ENCODE assay signal across 32 cellular contexts in genomic region chr16:58948244-58948643, GRCh38.
"Had no signal": no experiment of that assay in that cellular context is flagged by ENCODE, and none has a peak within 500 bp of the region (broad histone marks: within the 10 kb centered on the region; RNA-seq: fewer than 3 reads in every experiment).

No MANE protein-coding gene starts in this region.

- H3K4me3 ChIP-seq: adrenal gland, body of pancreas, breast epithelium, MG63, SJCRH30, SK-N-MC had no signal

- H3K4me1 ChIP-seq: adrenal gland, body of pancreas, breast epithelium, SJCRH30 had no signal

- H3K27ac Mint-ChIP-seq: activated B cell treated with CpG ODN at 0.5 μM for 24 hours; activated CD4-positive, alpha-beta memory T cell treated with anti-CD3 and anti-CD28 coated beads for 36 hours; activated naive CD4-positive, alpha-beta T cell treated with anti-CD3 and anti-CD28 coated beads for 36 hours; activated naive CD4-positive, alpha-beta T cell treated with anti-CD3 and anti-CD28 coated beads, Interleukin-2, amount 50 U/mL, for 72 hours; activated T-helper 1 cell treated with anti-CD3 and anti-CD28 coated beads, Interleukin-12 subunit alpha, Interleukin-12 subunit beta, Interleukin-2, Interleukin-4 antibody, amounts not matched to agents 30 ng/mL and 10 ng/mL and 1 ng/mL, durations not matched to agents 14 hours and 24 hours and 36 hours; T-helper 1 cell treated with Interleukin-12 subunit alpha and Interleukin-12 subunit beta and Interleukin-4 antibody, amounts not matched to agents 30 μg/mL and 1 μg/mL, for 36 hours; T-helper 2 cell treated with Interferon-gamma antibody and Interleukin-4, amounts not matched to agents 5 μg/mL and 100 μg/mL, for 36 hours had no signal

- H3K27me3 ChIP-seq: adrenal gland, body of pancreas, breast epithelium, MG63, SJCRH30 had no signal

- H3K36me3 ChIP-seq: adrenal gland, breast epithelium, MG63, SJCRH30 had no signal

- DNase-seq: activated B cell treated with CpG ODN at 0.5 μM for 24 hours; activated CD4-positive, alpha-beta memory T cell treated with anti-CD3 and anti-CD28 coated beads for 36 hours; activated CD4-positive, alpha-beta T cell treated with anti-CD3 and anti-CD28 coated beads for 4 hours; activated CD4-positive, alpha-beta T cell treated with anti-CD3 and anti-CD28 coated beads, Interleukin-2, amount 50 U/mL, for 1 hour; activated CD4-positive, CD25-positive, alpha-beta regulatory T cell treated with anti-CD3 and anti-CD28 coated beads, Interleukin-2, amount 50 U/mL, for 72 hours; activated CD8-positive, alpha-beta memory T cell treated with anti-CD3 and anti-CD28 coated beads, Interleukin-2, amount 50 U/mL, for 4 hours; activated gamma-delta T cell treated with Interleukin-2 at 50 U/mL for 16 hours; activated naive CD4-positive, alpha-beta T cell treated with anti-CD3 and anti-CD28 coated beads for 36 hours; activated T-cell treated with anti-CD3 and anti-CD28 coated beads for 4 hours; activated T-cell treated with anti-CD3 and anti-CD28 coated beads, Interleukin-2, amount 50 U/mL, for 4 hours; adrenal gland; body of pancreas; Karpas-422; KBM-7; MG63; NCI-H1048; NCI-H1105 treated with DMSO at 0.1 percent for 48 hours; NCI-H1436; NCI-H1694 treated with DMSO at 0.1 percent for 48 hours; NCI-H2029; NCI-H345; NCI-H524 treated with DMSO at 0.1 percent for 48 hours; SHP77; SJCRH30 had no signal

- H3K9me3 ChIP-seq: adrenal gland, body of pancreas, SJCRH30 had no signal

- H3K4me1 Mint-ChIP-seq: activated B cell treated with CpG ODN at 0.5 μM for 24 hours had no signal

- H3K36me3 Mint-ChIP-seq: activated CD4-positive, alpha-beta memory T cell treated with anti-CD3 and anti-CD28 coated beads for 36 hours; activated naive CD4-positive, alpha-beta T cell treated with anti-CD3 and anti-CD28 coated beads, Interleukin-2, amount 50 U/mL, for 72 hours had no signal

- H3K4me3 Mint-ChIP-seq: activated B cell treated with CpG ODN at 0.5 μM for 24 hours; activated CD4-positive, alpha-beta memory T cell treated with anti-CD3 and anti-CD28 coated beads for 36 hours; activated naive CD4-positive, alpha-beta T cell treated with anti-CD3 and anti-CD28 coated beads for 36 hours; activated T-cell treated with anti-CD3 and anti-CD28 coated beads, Interleukin-2, amount 50 U/mL, for 4 hours; activated T-helper 1 cell treated with anti-CD3 and anti-CD28 coated beads, Interleukin-12 subunit alpha, Interleukin-12 subunit beta, Interleukin-2, Interleukin-4 antibody, amounts not matched to agents 30 ng/mL and 10 ng/mL and 1 ng/mL, durations not matched to agents 14 hours and 24 hours and 36 hours; T-helper 1 cell treated with Interleukin-12 subunit alpha and Interleukin-12 subunit beta and Interleukin-4 antibody, amounts not matched to agents 30 μg/mL and 1 μg/mL, for 36 hours; T-helper 2 cell treated with Interferon-gamma antibody and Interleukin-4, amounts not matched to agents 5 μg/mL and 100 μg/mL, for 36 hours had no signal

- H3K9me3 Mint-ChIP-seq: activated CD4-positive, alpha-beta memory T cell treated with anti-CD3 and anti-CD28 coated beads for 36 hours; activated naive CD4-positive, alpha-beta T cell treated with anti-CD3 and anti-CD28 coated beads, Interleukin-2, amount 50 U/mL, for 72 hours; activated T-helper 1 cell treated with anti-CD3 and anti-CD28 coated beads, Interleukin-12 subunit alpha, Interleukin-12 subunit beta, Interleukin-2, Interleukin-4 antibody, amounts not matched to agents 30 ng/mL and 10 ng/mL and 1 ng/mL, durations not matched to agents 14 hours and 24 hours and 36 hours; T-helper 1 cell treated with Interleukin-12 subunit alpha and Interleukin-12 subunit beta and Interleukin-4 antibody, amounts not matched to agents 30 μg/mL and 1 μg/mL, for 36 hours; T-helper 2 cell treated with Interferon-gamma antibody and Interleukin-4, amounts not matched to agents 5 μg/mL and 100 μg/mL, for 36 hours had no signal

- ATAC-seq: activated naive CD4-positive, alpha-beta T cell treated with anti-CD3 and anti-CD28 coated beads, Interleukin-2, amount 50 U/mL, for 72 hours; activated T-cell treated with anti-CD3 and anti-CD28 coated beads, Interleukin-2, amount 50 U/mL, for 4 hours; body of pancreas; Panc1 had no signal

- H3K27ac ChIP-seq: adrenal gland, body of pancreas, breast epithelium, SJCRH30, SK-N-MC, VCaP had no signal

- H3K27me3 Mint-ChIP-seq: activated B cell treated with CpG ODN at 0.5 μM for 24 hours had no signal
